Comparison of ENCODE assay signal across 20 cellular contexts in genomic region chr7:120832803-120833202, GRCh38. TPM values are rescaled to one million over a fixed set of nuclear protein-coding genes. Genes with fewer than 3 reads are reported as not detected.
"Had no signal": no experiment of that assay in that cellular context is flagged by ENCODE, and none has a peak within 500 bp of the region (broad histone marks: within the 10 kb centered on the region; RNA-seq: fewer than 3 reads in every experiment).

No MANE protein-coding gene starts in this region.

- DNase-seq: endodermal cell; erythroblast; foreskin keratinocyte; mucosa of descending colon; naive thymus-derived CD8-positive, alpha-beta T cell; posterior cingulate gyrus; sigmoid colon; stimulated activated CD4-positive, alpha-beta T cell treated with anti-CD3 and anti-CD28 coated beads, Interleukin-2, amount 100 ng/mL, for 24 hours; stimulated activated CD4-positive, alpha-beta T cell treated with anti-CD3 and anti-CD28 coated beads, Interleukin-4, amount 100 ng/mL, for 4 hours; stimulated activated naive B cell treated with anti-CD40 and anti-IgM and Interleukin-4, amounts not matched to agents 10 μg/mL and 1 μg/mL and 100 μg/mL, for 72 hours; stimulated activated naive CD8-positive, alpha-beta T cell treated with anti-CD3 and anti-CD28 coated beads, Interleukin-15, amount 100 ng/mL, for 72 hours; testis; upper lobe of right lung had no signal

- H3K27ac Mint-ChIP-seq: dendritic cell treated with granulocyte-macrophage colony-stimulating factor and Interleukin-4, amounts not matched to agents 40 ng/mL and 50 ng/mL, for 4 days; naive thymus-derived CD8-positive, alpha-beta T cell; stimulated activated naive B cell treated with anti-CD40 and anti-IgM and Interleukin-4, amounts not matched to agents 10 μg/mL and 1 μg/mL and 100 μg/mL, for 72 hours; stimulated activated naive CD8-positive, alpha-beta T cell treated with anti-CD3 and anti-CD28 coated beads, Interleukin-15, amount 100 ng/mL, for 72 hours had no signal

- ATAC-seq: foreskin keratinocyte; mucosa of descending colon; naive thymus-derived CD8-positive, alpha-beta T cell; stimulated activated naive B cell treated with anti-CD40 and anti-IgM and Interleukin-4, amounts not matched to agents 10 μg/mL and 1 μg/mL and 100 μg/mL, for 72 hours; stimulated activated naive CD8-positive, alpha-beta T cell treated with anti-CD3 and anti-CD28 coated beads, Interleukin-15, amount 100 ng/mL, for 72 hours; upper lobe of right lung had no signal

- H3K27ac ChIP-seq: foreskin keratinocyte, right atrium auricular region, skin epidermis, testis, tibial nerve, upper lobe of right lung, vagina had no signal

- H3K4me3 ChIP-seq: mucosa of descending colon, right atrium auricular region, sigmoid colon, skin epidermis, testis, tibial nerve, upper lobe of right lung, vagina had no signal

- H3K4me1 Mint-ChIP-seq: naive thymus-derived CD8-positive, alpha-beta T cell; neural crest cell; stimulated activated naive B cell treated with anti-CD40 and anti-IgM and Interleukin-4, amounts not matched to agents 10 μg/mL and 1 μg/mL and 100 μg/mL, for 72 hours; stimulated activated naive CD8-positive, alpha-beta T cell treated with anti-CD3 and anti-CD28 coated beads, Interleukin-15, amount 100 ng/mL, for 72 hours had no signal

- H3K4me1 ChIP-seq: foreskin keratinocyte, right atrium auricular region, testis, tibial nerve, upper lobe of right lung, vagina had no signal

- H3K36me3 Mint-ChIP-seq: naive thymus-derived CD8-positive, alpha-beta T cell; stimulated activated naive B cell treated with anti-CD40 and anti-IgM and Interleukin-4, amounts not matched to agents 10 μg/mL and 1 μg/mL and 100 μg/mL, for 72 hours had no signal

- H3K27me3 ChIP-seq: foreskin keratinocyte, right atrium auricular region, sigmoid colon, testis, tibial nerve, upper lobe of right lung, vagina had no signal

- FAIRE-seq: endothelial cell of umbilical vein had no signal

- H3K9me3 ChIP-seq: sigmoid colon, testis, upper lobe of right lung, vagina had no signal

- H3K4me3 Mint-ChIP-seq: dendritic cell treated with granulocyte-macrophage colony-stimulating factor and Interleukin-4, amounts not matched to agents 40 ng/mL and 50 ng/mL, for 4 days; endodermal cell; naive thymus-derived CD8-positive, alpha-beta T cell; neural crest cell; stimulated activated naive B cell treated with anti-CD40 and anti-IgM and Interleukin-4, amounts not matched to agents 10 μg/mL and 1 μg/mL and 100 μg/mL, for 72 hours; stimulated activated naive CD8-positive, alpha-beta T cell treated with anti-CD3 and anti-CD28 coated beads, Interleukin-15, amount 100 ng/mL, for 72 hours had no signal

- H3K36me3 ChIP-seq: tibial nerve, upper lobe of right lung, vagina had no signal

- H3K9me3 Mint-ChIP-seq: dendritic cell treated with granulocyte-macrophage colony-stimulating factor and Interleukin-4, amounts not matched to agents 40 ng/mL and 50 ng/mL, for 4 days; stimulated activated naive CD8-positive, alpha-beta T cell treated with anti-CD3 and anti-CD28 coated beads, Interleukin-15, amount 100 ng/mL, for 72 hours had no signal

- H3K27me3 Mint-ChIP-seq: dendritic cell treated with granulocyte-macrophage colony-stimulating factor and Interleukin-4, amounts not matched to agents 40 ng/mL and 50 ng/mL, for 4 days had no signal

RNA-seq across cellular contexts. Expression of gene TSPAN12, which starts 25.1 kb away (rescaled TPM):
- total RNA-seq: naive thymus-derived CD8-positive, alpha-beta T cell had no signal
- polyA plus RNA-seq: naive thymus-derived CD8-positive, alpha-beta T cell had no signal
